Comparison of ENCODE assay signal across 28 cellular contexts in the genomic region with DNA sequence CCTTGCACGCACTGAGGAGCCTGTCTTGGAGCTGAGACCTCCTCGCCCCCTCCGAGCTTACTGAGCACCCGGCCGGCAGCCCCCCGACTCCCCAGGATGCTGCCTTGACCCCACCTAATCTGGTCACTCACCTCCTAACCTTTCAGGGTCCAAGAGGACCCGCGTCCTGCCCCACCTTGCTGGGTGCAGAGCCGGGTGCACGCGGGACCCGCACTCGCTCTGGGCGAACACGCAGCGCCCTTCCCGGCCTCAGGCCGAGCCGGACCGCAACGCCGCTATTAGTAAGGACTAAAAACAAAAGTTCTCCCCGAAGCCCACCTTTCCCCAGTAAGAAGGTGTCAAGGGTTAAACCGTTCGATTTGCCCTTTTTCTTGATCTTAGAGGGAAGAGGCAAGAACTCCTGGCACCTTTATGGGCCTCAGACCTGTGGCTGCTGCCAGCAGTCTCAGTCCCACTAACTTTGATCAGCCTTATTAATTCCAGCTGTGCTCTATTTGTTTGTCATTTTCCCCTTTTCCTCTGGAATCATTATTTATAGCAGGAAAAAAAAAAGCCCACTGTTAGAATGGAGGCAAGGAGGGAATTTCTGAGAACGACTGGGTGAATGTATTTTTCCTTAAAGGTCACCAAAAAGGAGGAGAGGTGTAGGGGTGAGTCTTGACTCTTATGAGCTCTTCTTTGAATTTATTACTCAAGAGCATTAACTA. TPM values are rescaled to one million over a fixed set of nuclear protein-coding genes. Genes with fewer than 3 reads are reported as not detected.
DNase-seq lines count a peak whose midpoint lies in the region; TF ChIP-seq lines count a peak whose summit lies in the region.
"Had no signal": no experiment of that assay in that cellular context is flagged by ENCODE, and none has a peak within 500 bp of the region (broad histone marks: within the 10 kb centered on the region; RNA-seq: fewer than 3 reads in every experiment).

No MANE protein-coding gene starts in this region.

- H4K8ac ChIP-seq in trophoblast cell (ENCODE audit: low read depth, low read length), result no peak overlapping the region

- H3K27ac ChIP-seq in iPS-20b (ENCODE audit: low read length), result no peak overlapping the region
- no peak overlapping the region for H3K27ac ChIP-seq in trophoblast cell (ENCODE audit: low read depth, low read length)
- H3K27ac ChIP-seq: A549, neutrophil, tibial nerve had no signal

- DNase-seq in GM03348 (ENCODE audit: low spot score) (peak; percentile 42), astrocyte of the cerebellum (ENCODE audit: low read depth) (no peak), trophoblast cell (no peak), Calu3 (no peak), anterior cingulate cortex (lab: John Stamatoyannopoulos, UW) (no peak), Caco-2 (no peak)
- no peak for DNase-seq in activated naive CD4-positive, alpha-beta T cell treated with anti-CD3 and anti-CD28 coated beads, Interleukin-2, amount 10 ng/mL, durations not matched to agents 7 days and 5 days
- DNase-seq: activated CD4-positive, alpha-beta T cell treated with anti-CD3 and anti-CD28 coated beads, Interleukin-2, amount 50 U/mL, for 1 hour; activated CD8-positive, alpha-beta memory T cell treated with anti-CD3 and anti-CD28 coated beads, Interleukin-2, amount 50 U/mL, for 48 hours; activated naive CD8-positive, alpha-beta T cell treated with anti-CD3 and anti-CD28 coated beads, Interleukin-2, amount 10 ng/mL, durations not matched to agents 7 days and 5 days; COR-L47; DND-41; effector memory CD8-positive, alpha-beta T cell; NCI-H1105 treated with DMSO at 0.1 percent for 48 hours; NCI-H2081; NCI-H510A treated with DMSO at 0.1 percent for 48 hours; RPMI8226; stimulated activated CD4-positive, alpha-beta T cell treated with anti-CD3 and anti-CD28 coated beads, Interleukin-12 subunit alpha, Interleukin-12 subunit beta, amount 100 ng/mL, for 4 hours; stimulated activated naive CD8-positive, alpha-beta T cell treated with anti-CD3 and anti-CD28 coated beads, Interleukin-15, amount 100 ng/mL, for 72 hours; T-helper 17 cell had no signal

- no CpG with 5 or more reads among the region's 26 CpGs for WGBS in trophoblast cell (ENCODE audit: extremely low coverage, insufficient coverage, insufficient read length)

- no peaks in the 10 kb centered on the region for H3K9me3 Mint-ChIP-seq in activated naive CD4-positive, alpha-beta T cell treated with anti-CD3 and anti-CD28 coated beads, Interleukin-2, amount 10 ng/mL, durations not matched to agents 7 days and 5 days
- H3K9me3 Mint-ChIP-seq in Calu3 (ENCODE audit: low read depth, unreplicated experiment) (peaks cover 3% of the 10 kb centered on the region), Caco-2 (ENCODE audit: unreplicated experiment) (no peaks in the 10 kb centered on the region)
- H3K9me3 Mint-ChIP-seq: activated T-helper 2 cell treated with anti-CD3 and anti-CD28 coated beads, Interferon-gamma antibody, Interleukin-2, Interleukin-4, amounts not matched to agents 10 μg/mL and 5 μg/mL and 100 μg/mL, durations not matched to agents 14 hours and 24 hours and 36 hours; stimulated activated naive CD8-positive, alpha-beta T cell treated with anti-CD3 and anti-CD28 coated beads, Interleukin-15, amount 100 ng/mL, for 72 hours had no signal

- H3K4me3 Mint-ChIP-seq in activated naive CD4-positive, alpha-beta T cell treated with anti-CD3 and anti-CD28 coated beads, Interleukin-2, amount 10 ng/mL, durations not matched to agents 7 days and 5 days, result no peak overlapping the region
- H3K4me3 Mint-ChIP-seq in Calu3 (ENCODE audit: low read depth, unreplicated experiment) (no peak overlapping the region), Caco-2 (ENCODE audit: unreplicated experiment) (no peak overlapping the region)
- H3K4me3 Mint-ChIP-seq: activated naive CD8-positive, alpha-beta T cell treated with anti-CD3 and anti-CD28 coated beads, Interleukin-2, amount 10 ng/mL, durations not matched to agents 7 days and 5 days; effector memory CD8-positive, alpha-beta T cell; stimulated activated naive CD8-positive, alpha-beta T cell treated with anti-CD3 and anti-CD28 coated beads, Interleukin-15, amount 100 ng/mL, for 72 hours; T-helper 17 cell had no signal

- no peak overlapping the region for H2AFZ ChIP-seq in trophoblast cell (ENCODE audit: insufficient read depth, low read length, poor library complexity)

- H3K23ac ChIP-seq in trophoblast cell (ENCODE audit: low read length), result peak overlapping the region; percentile 27

- CTCF ChIA-PET in activated naive CD4-positive, alpha-beta T cell treated with anti-CD3 and anti-CD28 coated beads, Interleukin-2, amount 10 ng/mL, durations not matched to agents 7 days and 5 days (lab: Charles Lee), result no interaction called here
- CTCF ChIA-PET in Calu3 (lab: Charles Lee), result no interaction called here
- CTCF ChIA-PET in Caco-2 (lab: Charles Lee), result no interaction called here

- H3K4me1 Mint-ChIP-seq in activated naive CD4-positive, alpha-beta T cell treated with anti-CD3 and anti-CD28 coated beads, Interleukin-2, amount 10 ng/mL, durations not matched to agents 7 days and 5 days, result no peaks in the 10 kb centered on the region
- H3K4me1 Mint-ChIP-seq in Calu3 (ENCODE audit: low read depth, unreplicated experiment) (no peaks in the 10 kb centered on the region), Caco-2 (ENCODE audit: low read depth, unreplicated experiment) (peaks cover 22% of the 10 kb centered on the region)
- H3K4me1 Mint-ChIP-seq: activated naive CD8-positive, alpha-beta T cell treated with anti-CD3 and anti-CD28 coated beads, Interleukin-2, amount 10 ng/mL, durations not matched to agents 7 days and 5 days; stimulated activated naive CD8-positive, alpha-beta T cell treated with anti-CD3 and anti-CD28 coated beads, Interleukin-15, amount 100 ng/mL, for 72 hours; T-helper 17 cell had no signal

- in situ Hi-C loops in astrocyte of the cerebellum (cut with HindIII; ENCODE audit: low sequenced_read_pairs), result loop anchor here (25.0 kb wide), 2 partner anchors 571 to 871 kb away; no protein-coding TSS in a partner anchor

- TF ChIP-seq CTCF in astrocyte of the cerebellum (IDR thresholded peaks at IDR 0.05; ENCODE audit: low read depth, low read length, missing control alignments), result no peak
- TF ChIP-seq CTCF in Calu3 (IDR thresholded peaks at IDR 0.05; ENCODE audit: unreplicated experiment), result no peak
- no peak for TF ChIP-seq CTCF in Caco-2 (IDR thresholded peaks at IDR 0.05; ENCODE audit: insufficient read depth in 1 of 2, low read depth in 1 of 2, low read length in 1 of 2, severe bottlenecking in 1 of 2, unreplicated experiment in 1 of 2)

- POLR2A ChIA-PET in Caco-2 (lab: Charles Lee), result no interaction called here

- H2BK5ac ChIP-seq in trophoblast cell (ENCODE audit: low read depth, low read length, poor library complexity), result no peak overlapping the region

- H3K4me3 ChIP-seq in astrocyte of the cerebellum (ENCODE audit: low read depth, low read length) (peak overlapping the region; percentile 21), iPS-20b (ENCODE audit: low read length) (peak overlapping the region; percentile 51; the same call in 1 of the 2 replicates), trophoblast cell (ENCODE audit: low read depth, low read length) (no peak overlapping the region), Caco-2 (ENCODE audit: low read depth, low read length) (no peak overlapping the region)
- H3K4me3 ChIP-seq: A549, tibial nerve had no signal

- no peaks in the 10 kb centered on the region for H3K79me2 ChIP-seq in trophoblast cell (ENCODE audit: control insufficient read depth, insufficient read depth, low read length, poor library complexity)

- H4K91ac ChIP-seq in trophoblast cell (ENCODE audit: low read depth, low read length), result no peak overlapping the region

- no peaks in the 10 kb centered on the region for H3K36me3 Mint-ChIP-seq in activated naive CD4-positive, alpha-beta T cell treated with anti-CD3 and anti-CD28 coated beads, Interleukin-2, amount 10 ng/mL, durations not matched to agents 7 days and 5 days
- H3K36me3 Mint-ChIP-seq in Calu3 (ENCODE audit: insufficient read depth, unreplicated experiment) (peaks cover 4% of the 10 kb centered on the region), Caco-2 (ENCODE audit: insufficient read depth, unreplicated experiment) (peaks cover 49% of the 10 kb centered on the region)
- H3K36me3 Mint-ChIP-seq: activated naive CD8-positive, alpha-beta T cell treated with anti-CD3 and anti-CD28 coated beads, Interleukin-2, amount 10 ng/mL, durations not matched to agents 7 days and 5 days had no signal

- H3K14ac ChIP-seq in trophoblast cell (ENCODE audit: low read length), result no peak overlapping the region

- H2BK120ac ChIP-seq in trophoblast cell (ENCODE audit: insufficient read depth, low read length, poor library complexity), result no peak overlapping the region

- H3K79me1 ChIP-seq in trophoblast cell (ENCODE audit: low read length), result no peaks in the 10 kb centered on the region

- H3K9ac ChIP-seq in iPS-20b (ENCODE audit: low read depth, low read length) (no peak overlapping the region), trophoblast cell (ENCODE audit: low read length) (no peak overlapping the region)

- H3K4me2 ChIP-seq in trophoblast cell (ENCODE audit: low read length), result no peak overlapping the region
- H3K4me2 ChIP-seq: A549 had no signal

- H3K4me1 ChIP-seq in iPS-20b (ENCODE audit: insufficient read depth, low read length), result peaks cover 26% of the 10 kb centered on the region; the same call in 1 of the 2 replicates
- peaks cover 3 to 14% of the 10 kb centered on the region in 2 experiments for H3K4me1 ChIP-seq in trophoblast cell (ENCODE audit: control insufficient read depth in 1 of 2, insufficient read depth in 2 of 2, low read length in 2 of 2)
- H3K4me1 ChIP-seq in Caco-2, result peaks cover 16% of the 10 kb centered on the region
- H3K4me1 ChIP-seq: A549 had no signal

- no peak overlapping the region for H3K4ac ChIP-seq in trophoblast cell (ENCODE audit: low read depth, low read length)

- no peak overlapping the region for H3K27ac Mint-ChIP-seq in activated naive CD4-positive, alpha-beta T cell treated with anti-CD3 and anti-CD28 coated beads, Interleukin-2, amount 10 ng/mL, durations not matched to agents 7 days and 5 days
- H3K27ac Mint-ChIP-seq in Calu3 (ENCODE audit: unreplicated experiment) (no peak overlapping the region), Caco-2 (ENCODE audit: unreplicated experiment) (no peak overlapping the region)
- H3K27ac Mint-ChIP-seq: activated naive CD8-positive, alpha-beta T cell treated with anti-CD3 and anti-CD28 coated beads, Interleukin-2, amount 10 ng/mL, durations not matched to agents 7 days and 5 days; activated T-helper 2 cell treated with anti-CD3 and anti-CD28 coated beads, Interferon-gamma antibody, Interleukin-2, Interleukin-4, amounts not matched to agents 10 μg/mL and 5 μg/mL and 100 μg/mL, durations not matched to agents 14 hours and 24 hours and 36 hours; brain; effector memory CD8-positive, alpha-beta T cell; stimulated activated naive CD8-positive, alpha-beta T cell treated with anti-CD3 and anti-CD28 coated beads, Interleukin-15, amount 100 ng/mL, for 72 hours; T-helper 17 cell had no signal

- H2AK5ac ChIP-seq in trophoblast cell (ENCODE audit: low read length), result no peak overlapping the region

- H3K27me3 ChIP-seq in iPS-20b (ENCODE audit: insufficient read depth, low read length) (peaks cover 99% of the 10 kb centered on the region), trophoblast cell (ENCODE audit: insufficient read depth, low read length) (peaks cover 49% of the 10 kb centered on the region), Caco-2 (replicated peaks; ENCODE audit: control insufficient read depth, insufficient read depth, low read length) (no peaks in the 10 kb centered on the region)

- peaks cover 86% of the 10 kb centered on the region for H3K27me3 Mint-ChIP-seq in activated naive CD4-positive, alpha-beta T cell treated with anti-CD3 and anti-CD28 coated beads, Interleukin-2, amount 10 ng/mL, durations not matched to agents 7 days and 5 days
- H3K27me3 Mint-ChIP-seq in Calu3 (ENCODE audit: unreplicated experiment) (no peaks in the 10 kb centered on the region), Caco-2 (ENCODE audit: insufficient read depth, unreplicated experiment) (no peaks in the 10 kb centered on the region)

- H3K36me3 ChIP-seq in iPS-20b (ENCODE audit: insufficient read depth, low read depth, low read length), result peaks cover 29% of the 10 kb centered on the region
- peaks cover 2% of the 10 kb centered on the region in 2 experiments for H3K36me3 ChIP-seq in trophoblast cell (ENCODE audit: control insufficient read depth in 1 of 2, insufficient read depth in 2 of 2, low read length in 2 of 2)
- H3K36me3 ChIP-seq in Caco-2 (ENCODE audit: control insufficient read depth, insufficient read depth, low read length), result no peaks in the 10 kb centered on the region
- H3K36me3 ChIP-seq: neutrophil, tibial nerve had no signal

- H3K18ac ChIP-seq in trophoblast cell (ENCODE audit: low read length), result no peak overlapping the region

- no peak overlapping the region for H2BK12ac ChIP-seq in trophoblast cell (ENCODE audit: low read length)

- no peaks in the 10 kb centered on the region; the same call in 1 of the 2 replicates for H3K9me3 ChIP-seq in iPS-20b (ENCODE audit: insufficient read depth, low read depth, low read length)
- peaks cover 3% of the 10 kb centered on the region for H3K9me3 ChIP-seq in trophoblast cell (ENCODE audit: insufficient read depth, low read depth, low read length)
- no peaks in the 10 kb centered on the region for H3K9me3 ChIP-seq in Caco-2
- H3K9me3 ChIP-seq: A549, neutrophil had no signal

- intact Hi-C loops in Calu3 (cut with micrococcal nuclease; ENCODE audit: unreplicated experiment) (no loop called here), Caco-2 (cut with micrococcal nuclease; ENCODE audit: unreplicated experiment) (no loop called here)

- BruUV-seq in Calu3 (replicated peaks; lab: Mats Ljungman, UMichigan) (no TSS peak), Caco-2 (replicated peaks; lab: Mats Ljungman, UMichigan) (no TSS peak)

- H4K12ac ChIP-seq in trophoblast cell (ENCODE audit: low read depth, low read length), result no peak overlapping the region

RNA-seq across cellular contexts. Expression of a gene that starts 10.5 kb away (rescaled TPM):
- 10.2 and 10.7 TPM in 2 replicates for polyA plus RNA-seq in trophoblast cell (2013)
- not detected in 2 replicates for total RNA-seq in Calu3 (2022)
- total RNA-seq in Caco-2 (2022), result 43.6 and 44.1 TPM in 2 replicates
- total RNA-seq: activated naive CD8-positive, alpha-beta T cell treated with anti-CD3 and anti-CD28 coated beads, Interleukin-2, amount 10 ng/mL, durations not matched to agents 7 days and 5 days; activated T-helper 2 cell treated with anti-CD3 and anti-CD28 coated beads, Interferon-gamma antibody, Interleukin-2, Interleukin-4, amounts not matched to agents 10 μg/mL and 5 μg/mL and 100 μg/mL, durations not matched to agents 14 hours and 24 hours and 36 hours; H4; left lobe of liver; T-helper 17 cell; tibial nerve had no signal

Comparison
In these comparisons a context has a peak if more than half of its experiments do, and no peak if none do; other contexts are left out.
1. H3K4me3 ChIP-seq: peak in astrocyte of the cerebellum (single experiment) and iPS-20b (single experiment); none in trophoblast cell (single experiment) and Caco-2 (single experiment).
2. RNA of a gene that starts 10.5 kb away (total RNA-seq): 43.6 to 44.1 TPM in Caco-2; not detected in Calu3; every median in the first group is over 10 times any median in the second.